ENCODE assay signal across 2 cellular contexts in the genomic region with DNA sequence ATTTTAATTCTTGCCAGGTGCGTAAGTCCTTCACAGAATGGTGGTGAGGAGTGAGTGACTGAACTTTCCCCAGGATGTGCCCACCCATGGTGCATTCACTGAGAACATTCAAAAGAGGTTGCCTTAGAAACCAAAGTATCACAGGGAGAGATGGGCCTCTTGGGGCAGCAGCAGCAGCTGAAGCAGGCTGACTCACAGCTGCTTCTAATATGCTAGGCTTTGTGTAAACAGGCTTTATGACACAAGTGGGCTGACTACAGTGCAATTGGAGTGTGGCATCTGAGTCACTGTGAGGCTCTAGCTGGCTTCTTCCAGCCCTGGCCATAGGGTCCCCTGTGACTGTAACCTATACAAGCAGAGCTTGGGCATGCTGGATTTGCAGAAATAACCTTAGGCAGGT.
TF ChIP-seq lines count a peak whose summit lies in the region.

No MANE protein-coding gene starts in this region.

TF ChIP-seq in HEK293, 187 proteins besides CTCF, POLR2A, EP300 and RAD21 (continued from another document and continues in another):
- TF ChIP-seq ZNF785 (tag by site-specific recombination; IDR thresholded peaks at IDR 0.05) = no peak
- peak; percentile 95 for TF ChIP-seq ZIC2 (tag by site-specific recombination; IDR thresholded peaks at IDR 0.05)
- TF ChIP-seq ZXDB (tag by site-specific recombination; IDR thresholded peaks at IDR 0.05) = 0 out of 2 replicates have a peak, but pooled peaks have one; percentile 55
- TF ChIP-seq ZNF114 (tag by site-specific recombination; IDR thresholded peaks at IDR 0.05) = no peak
- no peak for TF ChIP-seq PRDM1 (tag by site-specific recombination; IDR thresholded peaks at IDR 0.05)
- TF ChIP-seq SP3 (tag by site-specific recombination; IDR thresholded peaks at IDR 0.05) = no peak
- TF ChIP-seq, protein P1, sequence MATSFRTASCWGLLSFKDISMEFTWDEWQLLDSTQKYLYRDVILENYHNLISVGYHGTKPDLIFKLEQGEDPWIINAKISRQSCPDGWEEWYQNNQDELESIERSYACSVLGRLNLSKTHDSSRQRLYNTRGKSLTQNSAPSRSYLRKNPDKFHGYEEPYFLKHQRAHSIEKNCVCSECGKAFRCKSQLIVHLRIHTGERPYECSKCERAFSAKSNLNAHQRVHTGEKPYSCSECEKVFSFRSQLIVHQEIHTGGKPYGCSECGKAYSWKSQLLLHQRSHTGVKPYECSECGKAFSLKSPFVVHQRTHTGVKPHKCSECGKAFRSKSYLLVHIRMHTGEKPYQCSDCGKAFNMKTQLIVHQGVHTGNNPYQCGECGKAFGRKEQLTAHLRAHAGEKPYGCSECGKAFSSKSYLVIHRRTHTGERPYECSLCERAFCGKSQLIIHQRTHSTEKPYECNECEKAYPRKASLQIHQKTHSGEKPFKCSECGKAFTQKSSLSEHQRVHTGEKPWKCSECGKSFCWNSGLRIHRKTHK (tag by site-specific recombination; IDR thresholded peaks at IDR 0.05) = no peak
- no peak for TF ChIP-seq ZBTB7A (tag by site-specific recombination; IDR thresholded peaks at IDR 0.05; ENCODE audit: low read depth)
- no peak for TF ChIP-seq SP2 (tag by site-specific recombination; IDR thresholded peaks at IDR 0.05)
- TF ChIP-seq ZNF660 (tag by site-specific recombination; IDR thresholded peaks at IDR 0.05) = peak; percentile 82
- peak; percentile 63; the same call in 1 of the 2 replicates for TF ChIP-seq BCL11A (tag by site-specific recombination; IDR thresholded peaks at IDR 0.05; ENCODE audit: low read depth)
- TF ChIP-seq ZNF37A (tag by site-specific recombination; IDR thresholded peaks at IDR 0.05) = no peak
- peak; percentile 96 for TF ChIP-seq ZNF561 (tag by site-specific recombination; IDR thresholded peaks at IDR 0.05; ENCODE audit: borderline replicate concordance)
- TF ChIP-seq, protein P2, sequence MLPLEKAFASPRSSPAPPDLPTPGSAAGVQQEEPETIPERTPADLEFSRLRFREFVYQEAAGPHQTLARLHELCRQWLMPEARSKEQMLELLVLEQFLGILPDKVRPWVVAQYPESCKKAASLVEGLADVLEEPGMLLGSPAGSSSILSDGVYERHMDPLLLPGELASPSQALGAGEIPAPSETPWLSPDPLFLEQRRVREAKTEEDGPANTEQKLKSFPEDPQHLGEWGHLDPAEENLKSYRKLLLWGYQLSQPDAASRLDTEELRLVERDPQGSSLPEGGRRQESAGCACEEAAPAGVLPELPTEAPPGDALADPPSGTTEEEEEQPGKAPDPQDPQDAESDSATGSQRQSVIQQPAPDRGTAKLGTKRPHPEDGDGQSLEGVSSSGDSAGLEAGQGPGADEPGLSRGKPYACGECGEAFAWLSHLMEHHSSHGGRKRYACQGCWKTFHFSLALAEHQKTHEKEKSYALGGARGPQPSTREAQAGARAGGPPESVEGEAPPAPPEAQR (tag by site-specific recombination; IDR thresholded peaks at IDR 0.05) = no peak
- TF ChIP-seq ZNF394 (tag by site-specific recombination; IDR thresholded peaks at IDR 0.05; ENCODE audit: borderline replicate concordance) = peak; percentile 66; the same call in 1 of the 2 replicates
- TF ChIP-seq ZNF23 (tag by site-specific recombination; IDR thresholded peaks at IDR 0.05; ENCODE audit: borderline replicate concordance) = no peak
- no peak for TF ChIP-seq ZNF530 (tag by site-specific recombination; IDR thresholded peaks at IDR 0.05; ENCODE audit: low read depth)
- TF ChIP-seq, protein P3, sequence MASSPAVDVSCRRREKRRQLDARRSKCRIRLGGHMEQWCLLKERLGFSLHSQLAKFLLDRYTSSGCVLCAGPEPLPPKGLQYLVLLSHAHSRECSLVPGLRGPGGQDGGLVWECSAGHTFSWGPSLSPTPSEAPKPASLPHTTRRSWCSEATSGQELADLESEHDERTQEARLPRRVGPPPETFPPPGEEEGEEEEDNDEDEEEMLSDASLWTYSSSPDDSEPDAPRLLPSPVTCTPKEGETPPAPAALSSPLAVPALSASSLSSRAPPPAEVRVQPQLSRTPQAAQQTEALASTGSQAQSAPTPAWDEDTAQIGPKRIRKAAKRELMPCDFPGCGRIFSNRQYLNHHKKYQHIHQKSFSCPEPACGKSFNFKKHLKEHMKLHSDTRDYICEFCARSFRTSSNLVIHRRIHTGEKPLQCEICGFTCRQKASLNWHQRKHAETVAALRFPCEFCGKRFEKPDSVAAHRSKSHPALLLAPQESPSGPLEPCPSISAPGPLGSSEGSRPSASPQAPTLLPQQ (tag by site-specific recombination; IDR thresholded peaks at IDR 0.05) = peak; percentile 65
- peak; percentile 43; the same call in 1 of the 2 replicates for TF ChIP-seq EGR2 (tag by site-specific recombination; IDR thresholded peaks at IDR 0.05; ENCODE audit: low read depth)
- TF ChIP-seq GLI4 (tag by site-specific recombination; IDR thresholded peaks at IDR 0.05) = no peak
- TF ChIP-seq ZNF571 (tag by site-specific recombination; IDR thresholded peaks at IDR 0.05) = no peak
- no peak for TF ChIP-seq ZNF776 (tag by site-specific recombination; IDR thresholded peaks at IDR 0.05; ENCODE audit: borderline replicate concordance)
- no peak for TF ChIP-seq ZNF555 (tag by site-specific recombination; conservative IDR thresholded peaks at IDR 0.05)
- TF ChIP-seq HOXD13 (CRISPR knock-in tag; IDR thresholded peaks at IDR 0.05; ENCODE audit: borderline replicate concordance) = no peak
- no peak for TF ChIP-seq MEIS1 (CRISPR knock-in tag; IDR thresholded peaks at IDR 0.05; ENCODE audit: borderline replicate concordance)
- TF ChIP-seq SP7 (tag by site-specific recombination; IDR thresholded peaks at IDR 0.05) = peak; percentile 91
- TF ChIP-seq ZNF335 (tag by site-specific recombination; conservative IDR thresholded peaks at IDR 0.05) = no peak
- peak; percentile 96 for TF ChIP-seq ZNF10 (tag by site-specific recombination; IDR thresholded peaks at IDR 0.05)
- TF ChIP-seq ZNF548 (tag by site-specific recombination; IDR thresholded peaks at IDR 0.05) = no peak
- no peak; the same call in 1 of the 2 replicates for TF ChIP-seq WT1 (tag by site-specific recombination; IDR thresholded peaks at IDR 0.05)
- TF ChIP-seq ZNF354C (tag by site-specific recombination; IDR thresholded peaks at IDR 0.05; ENCODE audit: borderline replicate concordance, low read depth) = no peak
- TF ChIP-seq, protein P4, sequence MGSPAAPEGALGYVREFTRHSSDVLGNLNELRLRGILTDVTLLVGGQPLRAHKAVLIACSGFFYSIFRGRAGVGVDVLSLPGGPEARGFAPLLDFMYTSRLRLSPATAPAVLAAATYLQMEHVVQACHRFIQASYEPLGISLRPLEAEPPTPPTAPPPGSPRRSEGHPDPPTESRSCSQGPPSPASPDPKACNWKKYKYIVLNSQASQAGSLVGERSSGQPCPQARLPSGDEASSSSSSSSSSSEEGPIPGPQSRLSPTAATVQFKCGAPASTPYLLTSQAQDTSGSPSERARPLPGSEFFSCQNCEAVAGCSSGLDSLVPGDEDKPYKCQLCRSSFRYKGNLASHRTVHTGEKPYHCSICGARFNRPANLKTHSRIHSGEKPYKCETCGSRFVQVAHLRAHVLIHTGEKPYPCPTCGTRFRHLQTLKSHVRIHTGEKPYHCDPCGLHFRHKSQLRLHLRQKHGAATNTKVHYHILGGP (tag by site-specific recombination; IDR thresholded peaks at IDR 0.05) = no peak
- TF ChIP-seq ZNF324 (tag by site-specific recombination; IDR thresholded peaks at IDR 0.05) = peak; percentile 90

TF ChIP-seq in HepG2, 621 proteins besides CTCF, POLR2A, EP300 and RAD21 (continued from another document and continues in another):
- TF ChIP-seq, protein P5, sequence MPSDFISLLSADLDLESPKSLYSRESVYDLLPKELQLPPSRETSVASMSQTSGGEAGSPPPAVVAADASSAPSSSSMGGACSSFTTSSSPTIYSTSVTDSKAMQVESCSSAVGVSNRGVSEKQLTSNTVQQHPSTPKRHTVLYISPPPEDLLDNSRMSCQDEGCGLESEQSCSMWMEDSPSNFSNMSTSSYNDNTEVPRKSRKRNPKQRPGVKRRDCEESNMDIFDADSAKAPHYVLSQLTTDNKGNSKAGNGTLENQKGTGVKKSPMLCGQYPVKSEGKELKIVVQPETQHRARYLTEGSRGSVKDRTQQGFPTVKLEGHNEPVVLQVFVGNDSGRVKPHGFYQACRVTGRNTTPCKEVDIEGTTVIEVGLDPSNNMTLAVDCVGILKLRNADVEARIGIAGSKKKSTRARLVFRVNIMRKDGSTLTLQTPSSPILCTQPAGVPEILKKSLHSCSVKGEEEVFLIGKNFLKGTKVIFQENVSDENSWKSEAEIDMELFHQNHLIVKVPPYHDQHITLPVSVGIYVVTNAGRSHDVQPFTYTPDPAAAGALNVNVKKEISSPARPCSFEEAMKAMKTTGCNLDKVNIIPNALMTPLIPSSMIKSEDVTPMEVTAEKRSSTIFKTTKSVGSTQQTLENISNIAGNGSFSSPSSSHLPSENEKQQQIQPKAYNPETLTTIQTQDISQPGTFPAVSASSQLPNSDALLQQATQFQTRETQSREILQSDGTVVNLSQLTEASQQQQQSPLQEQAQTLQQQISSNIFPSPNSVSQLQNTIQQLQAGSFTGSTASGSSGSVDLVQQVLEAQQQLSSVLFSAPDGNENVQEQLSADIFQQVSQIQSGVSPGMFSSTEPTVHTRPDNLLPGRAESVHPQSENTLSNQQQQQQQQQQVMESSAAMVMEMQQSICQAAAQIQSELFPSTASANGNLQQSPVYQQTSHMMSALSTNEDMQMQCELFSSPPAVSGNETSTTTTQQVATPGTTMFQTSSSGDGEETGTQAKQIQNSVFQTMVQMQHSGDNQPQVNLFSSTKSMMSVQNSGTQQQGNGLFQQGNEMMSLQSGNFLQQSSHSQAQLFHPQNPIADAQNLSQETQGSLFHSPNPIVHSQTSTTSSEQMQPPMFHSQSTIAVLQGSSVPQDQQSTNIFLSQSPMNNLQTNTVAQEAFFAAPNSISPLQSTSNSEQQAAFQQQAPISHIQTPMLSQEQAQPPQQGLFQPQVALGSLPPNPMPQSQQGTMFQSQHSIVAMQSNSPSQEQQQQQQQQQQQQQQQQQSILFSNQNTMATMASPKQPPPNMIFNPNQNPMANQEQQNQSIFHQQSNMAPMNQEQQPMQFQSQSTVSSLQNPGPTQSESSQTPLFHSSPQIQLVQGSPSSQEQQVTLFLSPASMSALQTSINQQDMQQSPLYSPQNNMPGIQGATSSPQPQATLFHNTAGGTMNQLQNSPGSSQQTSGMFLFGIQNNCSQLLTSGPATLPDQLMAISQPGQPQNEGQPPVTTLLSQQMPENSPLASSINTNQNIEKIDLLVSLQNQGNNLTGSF (CRISPR knock-in tag; IDR thresholded peaks at IDR 0.05) = no peak
- TF ChIP-seq, protein P6, sequence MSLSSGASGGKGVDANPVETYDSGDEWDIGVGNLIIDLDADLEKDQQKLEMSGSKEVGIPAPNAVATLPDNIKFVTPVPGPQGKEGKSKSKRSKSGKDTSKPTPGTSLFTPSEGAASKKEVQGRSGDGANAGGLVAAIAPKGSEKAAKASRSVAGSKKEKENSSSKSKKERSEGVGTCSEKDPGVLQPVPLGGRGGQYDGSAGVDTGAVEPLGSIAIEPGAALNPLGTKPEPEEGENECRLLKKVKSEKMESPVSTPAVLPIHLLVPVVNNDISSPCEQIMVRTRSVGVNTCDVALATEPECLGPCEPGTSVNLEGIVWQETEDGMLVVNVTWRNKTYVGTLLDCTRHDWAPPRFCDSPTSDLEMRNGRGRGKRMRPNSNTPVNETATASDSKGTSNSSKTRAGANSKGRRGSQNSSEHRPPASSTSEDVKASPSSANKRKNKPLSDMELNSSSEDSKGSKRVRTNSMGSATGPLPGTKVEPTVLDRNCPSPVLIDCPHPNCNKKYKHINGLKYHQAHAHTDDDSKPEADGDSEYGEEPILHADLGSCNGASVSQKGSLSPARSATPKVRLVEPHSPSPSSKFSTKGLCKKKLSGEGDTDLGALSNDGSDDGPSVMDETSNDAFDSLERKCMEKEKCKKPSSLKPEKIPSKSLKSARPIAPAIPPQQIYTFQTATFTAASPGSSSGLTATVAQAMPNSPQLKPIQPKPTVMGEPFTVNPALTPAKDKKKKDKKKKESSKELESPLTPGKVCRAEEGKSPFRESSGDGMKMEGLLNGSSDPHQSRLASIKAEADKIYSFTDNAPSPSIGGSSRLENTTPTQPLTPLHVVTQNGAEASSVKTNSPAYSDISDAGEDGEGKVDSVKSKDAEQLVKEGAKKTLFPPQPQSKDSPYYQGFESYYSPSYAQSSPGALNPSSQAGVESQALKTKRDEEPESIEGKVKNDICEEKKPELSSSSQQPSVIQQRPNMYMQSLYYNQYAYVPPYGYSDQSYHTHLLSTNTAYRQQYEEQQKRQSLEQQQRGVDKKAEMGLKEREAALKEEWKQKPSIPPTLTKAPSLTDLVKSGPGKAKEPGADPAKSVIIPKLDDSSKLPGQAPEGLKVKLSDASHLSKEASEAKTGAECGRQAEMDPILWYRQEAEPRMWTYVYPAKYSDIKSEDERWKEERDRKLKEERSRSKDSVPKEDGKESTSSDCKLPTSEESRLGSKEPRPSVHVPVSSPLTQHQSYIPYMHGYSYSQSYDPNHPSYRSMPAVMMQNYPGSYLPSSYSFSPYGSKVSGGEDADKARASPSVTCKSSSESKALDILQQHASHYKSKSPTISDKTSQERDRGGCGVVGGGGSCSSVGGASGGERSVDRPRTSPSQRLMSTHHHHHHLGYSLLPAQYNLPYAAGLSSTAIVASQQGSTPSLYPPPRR (CRISPR knock-in tag; IDR thresholded peaks at IDR 0.05; ENCODE audit: borderline replicate concordance) = 0 out of 2 replicates have a peak, but pooled peaks have one; percentile 16
- TF ChIP-seq SMAD1 (CRISPR knock-in tag; IDR thresholded peaks at IDR 0.05; ENCODE audit: borderline replicate concordance, low read depth) = no peak
- TF ChIP-seq, protein P7, sequence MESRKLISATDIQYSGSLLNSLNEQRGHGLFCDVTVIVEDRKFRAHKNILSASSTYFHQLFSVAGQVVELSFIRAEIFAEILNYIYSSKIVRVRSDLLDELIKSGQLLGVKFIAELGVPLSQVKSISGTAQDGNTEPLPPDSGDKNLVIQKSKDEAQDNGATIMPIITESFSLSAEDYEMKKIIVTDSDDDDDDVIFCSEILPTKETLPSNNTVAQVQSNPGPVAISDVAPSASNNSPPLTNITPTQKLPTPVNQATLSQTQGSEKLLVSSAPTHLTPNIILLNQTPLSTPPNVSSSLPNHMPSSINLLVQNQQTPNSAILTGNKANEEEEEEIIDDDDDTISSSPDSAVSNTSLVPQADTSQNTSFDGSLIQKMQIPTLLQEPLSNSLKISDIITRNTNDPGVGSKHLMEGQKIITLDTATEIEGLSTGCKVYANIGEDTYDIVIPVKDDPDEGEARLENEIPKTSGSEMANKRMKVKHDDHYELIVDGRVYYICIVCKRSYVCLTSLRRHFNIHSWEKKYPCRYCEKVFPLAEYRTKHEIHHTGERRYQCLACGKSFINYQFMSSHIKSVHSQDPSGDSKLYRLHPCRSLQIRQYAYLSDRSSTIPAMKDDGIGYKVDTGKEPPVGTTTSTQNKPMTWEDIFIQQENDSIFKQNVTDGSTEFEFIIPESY (CRISPR knock-in tag; IDR thresholded peaks at IDR 0.05) = no peak
- peak; percentile 51; the same call in 1 of the 2 replicates for TF ChIP-seq MED1 (CRISPR knock-in tag; IDR thresholded peaks at IDR 0.05)
- TF ChIP-seq MBD4 (IDR thresholded peaks at IDR 0.05; ENCODE audit: borderline replicate concordance, low read length) = no peak
- peak; percentile 52; the same call in 1 of the 2 replicates for TF ChIP-seq SOX5 (CRISPR knock-in tag; IDR thresholded peaks at IDR 0.05; ENCODE audit: borderline replicate concordance)
- peak; percentile 56; the same call in 1 of the 2 replicates for TF ChIP-seq SIN3A (IDR thresholded peaks at IDR 0.05; ENCODE audit: borderline replicate concordance, low read depth, low read length)
- no peak for TF ChIP-seq FOXA1 (IDR thresholded peaks at IDR 0.05)
- TF ChIP-seq FOXA1 (CRISPR knock-in tag; IDR thresholded peaks at IDR 0.05) = peak; percentile 96
- TF ChIP-seq SRF (IDR thresholded peaks at IDR 0.05; ENCODE audit: low read depth, low read length) = no peak
- peak; percentile 75 for TF ChIP-seq GATAD2A (CRISPR knock-in tag; IDR thresholded peaks at IDR 0.05)
- TF ChIP-seq FOSL2 (CRISPR knock-in tag; IDR thresholded peaks at IDR 0.05) = peak; percentile 96
- peak; percentile 23; the same call in 1 of the 2 replicates for TF ChIP-seq ELF3 (CRISPR knock-in tag; IDR thresholded peaks at IDR 0.05)
- TF ChIP-seq THAP11 (CRISPR knock-in tag; IDR thresholded peaks at IDR 0.05) = peak; percentile 37; the same call in 1 of the 2 replicates
- TF ChIP-seq ZNF510 (CRISPR knock-in tag; IDR thresholded peaks at IDR 0.05; ENCODE audit: low read depth) = no peak
- TF ChIP-seq FOXJ3 (CRISPR knock-in tag; IDR thresholded peaks at IDR 0.05; ENCODE audit: borderline replicate concordance) = 0 out of 2 replicates have a peak, but pooled peaks have one; percentile 21
- TF ChIP-seq PHF21A (CRISPR knock-in tag; IDR thresholded peaks at IDR 0.05) = 0 out of 2 replicates have a peak, but pooled peaks have one; percentile 37
